In the genomic region with DNA sequence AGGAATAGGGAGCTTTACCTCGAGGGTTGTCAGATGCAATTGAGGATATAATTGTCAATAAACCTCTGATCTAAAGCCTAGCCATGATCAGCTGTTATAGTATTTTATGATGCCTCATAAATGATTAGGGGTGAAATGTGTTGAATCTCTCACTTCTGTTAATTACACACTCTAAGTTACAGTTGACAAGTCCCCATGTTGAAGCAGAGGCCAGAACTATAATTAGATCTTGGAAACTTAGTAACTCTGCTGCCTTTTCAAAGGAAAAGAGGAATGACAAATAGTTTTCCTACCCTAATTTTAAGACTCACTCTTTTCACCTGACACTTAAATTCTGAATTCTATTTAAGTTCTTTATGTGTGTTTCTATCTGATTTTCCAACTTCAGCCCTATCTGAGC, we compare ENCODE assay signal across 1 cellular context.
TF ChIP-seq lines count a peak whose summit lies in the region.

No MANE protein-coding gene starts in this region.

TF ChIP-seq in GM12878, 131 proteins besides CTCF, POLR2A, EP300 and RAD21:
- TF ChIP-seq MEF2B (IDR thresholded peaks at IDR 0.05; ENCODE audit: partially characterized antibody, poor library complexity, severe bottlenecking) (no peak), BCL11A (IDR thresholded peaks at IDR 0.05; ENCODE audit: low read depth, low read length) (no peak), MTA3 (IDR thresholded peaks at IDR 0.05; ENCODE audit: borderline replicate concordance, low read length) (no peak), YBX1 (IDR thresholded peaks at IDR 0.05) (no peak), SMC3 (IDR thresholded peaks at IDR 0.05; ENCODE audit: borderline replicate concordance, low read length) (no peak), BMI1 (IDR thresholded peaks at IDR 0.05; ENCODE audit: borderline replicate concordance) (no peak), KDM1A (IDR thresholded peaks at IDR 0.05; ENCODE audit: borderline replicate concordance) (no peak), PML (IDR thresholded peaks at IDR 0.05; ENCODE audit: low read length) (no peak), SUZ12 (IDR thresholded peaks at IDR 0.05; ENCODE audit: unreplicated experiment) (no peak), RBBP5 (conservative IDR thresholded peaks at IDR 0.05) (no peak), FOXK2 (IDR thresholded peaks at IDR 0.05) (no peak), NBN (IDR thresholded peaks at IDR 0.05) (no peak), EZH2 (IDR thresholded peaks at IDR 0.05; ENCODE audit: borderline replicate concordance, control insufficient read depth, low read depth, low read length) (no peak), RCOR1 (conservative IDR thresholded peaks at IDR 0.05; ENCODE audit: low read depth, low read length) (no peak), SP1 (IDR thresholded peaks at IDR 0.05; ENCODE audit: low read depth, low read length) (no peak)
- TF ChIP-seq, protein P1, sequence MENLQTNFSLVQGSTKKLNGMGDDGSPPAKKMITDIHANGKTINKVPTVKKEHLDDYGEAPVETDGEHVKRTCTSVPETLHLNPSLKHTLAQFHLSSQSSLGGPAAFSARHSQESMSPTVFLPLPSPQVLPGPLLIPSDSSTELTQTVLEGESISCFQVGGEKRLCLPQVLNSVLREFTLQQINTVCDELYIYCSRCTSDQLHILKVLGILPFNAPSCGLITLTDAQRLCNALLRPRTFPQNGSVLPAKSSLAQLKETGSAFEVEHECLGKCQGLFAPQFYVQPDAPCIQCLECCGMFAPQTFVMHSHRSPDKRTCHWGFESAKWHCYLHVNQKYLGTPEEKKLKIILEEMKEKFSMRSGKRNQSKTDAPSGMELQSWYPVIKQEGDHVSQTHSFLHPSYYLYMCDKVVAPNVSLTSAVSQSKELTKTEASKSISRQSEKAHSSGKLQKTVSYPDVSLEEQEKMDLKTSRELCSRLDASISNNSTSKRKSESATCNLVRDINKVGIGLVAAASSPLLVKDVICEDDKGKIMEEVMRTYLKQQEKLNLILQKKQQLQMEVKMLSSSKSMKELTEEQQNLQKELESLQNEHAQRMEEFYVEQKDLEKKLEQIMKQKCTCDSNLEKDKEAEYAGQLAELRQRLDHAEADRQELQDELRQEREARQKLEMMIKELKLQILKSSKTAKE (IDR thresholded peaks at IDR 0.05; ENCODE audit: low read depth, poor library complexity, severe bottlenecking): no peak
- TF ChIP-seq, protein P2, sequence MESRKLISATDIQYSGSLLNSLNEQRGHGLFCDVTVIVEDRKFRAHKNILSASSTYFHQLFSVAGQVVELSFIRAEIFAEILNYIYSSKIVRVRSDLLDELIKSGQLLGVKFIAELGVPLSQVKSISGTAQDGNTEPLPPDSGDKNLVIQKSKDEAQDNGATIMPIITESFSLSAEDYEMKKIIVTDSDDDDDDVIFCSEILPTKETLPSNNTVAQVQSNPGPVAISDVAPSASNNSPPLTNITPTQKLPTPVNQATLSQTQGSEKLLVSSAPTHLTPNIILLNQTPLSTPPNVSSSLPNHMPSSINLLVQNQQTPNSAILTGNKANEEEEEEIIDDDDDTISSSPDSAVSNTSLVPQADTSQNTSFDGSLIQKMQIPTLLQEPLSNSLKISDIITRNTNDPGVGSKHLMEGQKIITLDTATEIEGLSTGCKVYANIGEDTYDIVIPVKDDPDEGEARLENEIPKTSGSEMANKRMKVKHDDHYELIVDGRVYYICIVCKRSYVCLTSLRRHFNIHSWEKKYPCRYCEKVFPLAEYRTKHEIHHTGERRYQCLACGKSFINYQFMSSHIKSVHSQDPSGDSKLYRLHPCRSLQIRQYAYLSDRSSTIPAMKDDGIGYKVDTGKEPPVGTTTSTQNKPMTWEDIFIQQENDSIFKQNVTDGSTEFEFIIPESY (IDR thresholded peaks at IDR 0.05): no peak
- TF ChIP-seq, protein P3, sequence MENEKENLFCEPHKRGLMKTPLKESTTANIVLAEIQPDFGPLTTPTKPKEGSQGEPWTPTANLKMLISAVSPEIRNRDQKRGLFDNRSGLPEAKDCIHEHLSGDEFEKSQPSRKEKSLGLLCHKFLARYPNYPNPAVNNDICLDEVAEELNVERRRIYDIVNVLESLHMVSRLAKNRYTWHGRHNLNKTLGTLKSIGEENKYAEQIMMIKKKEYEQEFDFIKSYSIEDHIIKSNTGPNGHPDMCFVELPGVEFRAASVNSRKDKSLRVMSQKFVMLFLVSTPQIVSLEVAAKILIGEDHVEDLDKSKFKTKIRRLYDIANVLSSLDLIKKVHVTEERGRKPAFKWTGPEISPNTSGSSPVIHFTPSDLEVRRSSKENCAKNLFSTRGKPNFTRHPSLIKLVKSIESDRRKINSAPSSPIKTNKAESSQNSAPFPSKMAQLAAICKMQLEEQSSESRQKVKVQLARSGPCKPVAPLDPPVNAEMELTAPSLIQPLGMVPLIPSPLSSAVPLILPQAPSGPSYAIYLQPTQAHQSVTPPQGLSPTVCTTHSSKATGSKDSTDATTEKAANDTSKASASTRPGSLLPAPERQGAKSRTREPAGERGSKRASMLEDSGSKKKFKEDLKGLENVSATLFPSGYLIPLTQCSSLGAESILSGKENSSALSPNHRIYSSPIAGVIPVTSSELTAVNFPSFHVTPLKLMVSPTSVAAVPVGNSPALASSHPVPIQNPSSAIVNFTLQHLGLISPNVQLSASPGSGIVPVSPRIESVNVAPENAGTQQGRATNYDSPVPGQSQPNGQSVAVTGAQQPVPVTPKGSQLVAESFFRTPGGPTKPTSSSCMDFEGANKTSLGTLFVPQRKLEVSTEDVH (IDR thresholded peaks at IDR 0.05; ENCODE audit: low read depth, partially characterized antibody): no peak
- TF ChIP-seq, protein P4, sequence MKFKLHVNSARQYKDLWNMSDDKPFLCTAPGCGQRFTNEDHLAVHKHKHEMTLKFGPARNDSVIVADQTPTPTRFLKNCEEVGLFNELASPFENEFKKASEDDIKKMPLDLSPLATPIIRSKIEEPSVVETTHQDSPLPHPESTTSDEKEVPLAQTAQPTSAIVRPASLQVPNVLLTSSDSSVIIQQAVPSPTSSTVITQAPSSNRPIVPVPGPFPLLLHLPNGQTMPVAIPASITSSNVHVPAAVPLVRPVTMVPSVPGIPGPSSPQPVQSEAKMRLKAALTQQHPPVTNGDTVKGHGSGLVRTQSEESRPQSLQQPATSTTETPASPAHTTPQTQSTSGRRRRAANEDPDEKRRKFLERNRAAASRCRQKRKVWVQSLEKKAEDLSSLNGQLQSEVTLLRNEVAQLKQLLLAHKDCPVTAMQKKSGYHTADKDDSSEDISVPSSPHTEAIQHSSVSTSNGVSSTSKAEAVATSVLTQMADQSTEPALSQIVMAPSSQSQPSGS (IDR thresholded peaks at IDR 0.05; ENCODE audit: low read length): no peak
TF ChIP-seq in GM12878: peak in this region for 0.
